Comparison of ENCODE assay signal across 1 cellular context in genomic region chr6:88031550-88031949, GRCh38.
TF ChIP-seq lines count a peak whose summit lies in the region.

No MANE protein-coding gene starts in this region.

TF ChIP-seq in H1, 55 proteins besides CTCF, POLR2A, EP300 and RAD21:
- TF ChIP-seq CREB1 (IDR thresholded peaks at IDR 0.05) (no peak), SIRT6 (IDR thresholded peaks at IDR 0.05; ENCODE audit: low read length) (no peak), CBX5 (IDR thresholded peaks at IDR 0.05; ENCODE audit: low read depth, low read length) (peak; percentile 82; the same call in 1 of the 2 replicates), JUND (IDR thresholded peaks at IDR 0.05; ENCODE audit: low read length) (no peak), KDM1A (IDR thresholded peaks at IDR 0.05; ENCODE audit: borderline replicate concordance, low read length) (peak; percentile 27; the same call in 1 of the 2 replicates)
